In genomic region chr7:12217311-12217710, GRCh38 we compare ENCODE assay signal across 30 cellular contexts.
"Had no signal": no experiment of that assay in that cellular context is flagged by ENCODE, and none has a peak within 500 bp of the region (broad histone marks: within the 10 kb centered on the region; RNA-seq: fewer than 3 reads in every experiment).

No MANE protein-coding gene starts in this region.

- H3K27me3 ChIP-seq: ascending aorta, cardiac muscle cell, dorsolateral prefrontal cortex, gastrocnemius medialis, neutrophil, ovary, stomach, thyroid gland had no signal

- DNase-seq: activated B cell treated with CpG ODN at 0.5 μM for 24 hours; activated CD4-positive, alpha-beta T cell treated with anti-CD3 and anti-CD28 coated beads, Interleukin-2, amount 50 U/mL, for 4 hours; activated CD8-positive, alpha-beta memory T cell treated with anti-CD3 and anti-CD28 coated beads, Interleukin-2, amount 50 U/mL, for 4 hours; activated effector memory CD4-positive, alpha-beta T cell treated with Interleukin-2 at 50 U/mL for 16 hours; activated naive CD4-positive, alpha-beta T cell treated with Interleukin-2 at 50 U/mL for 16 hours; activated T-cell treated with anti-CD3 and anti-CD28 coated beads, Interleukin-2, amount 50 U/mL, for 48 hours; cerebellar nuclear complex; dorsolateral prefrontal cortex; effector memory CD4-positive, alpha-beta T cell; erythroblast; gastrocnemius medialis; glutamatergic neuron; islet precursor cell; left ventricle myocardium superior; naive B cell; nephron progenitor cell; ovary; stimulated activated CD4-positive, alpha-beta T cell treated with anti-CD3 and anti-CD28 coated beads, Interleukin-12 subunit alpha, Interleukin-12 subunit beta, amount 100 ng/mL, for 4 hours; stimulated activated CD4-positive, alpha-beta T cell treated with anti-CD3 and anti-CD28 coated beads, Interleukin-4, amount 100 ng/mL, for 1 hour; stomach; thyroid gland had no signal

- H3K9me3 ChIP-seq: ascending aorta, gastrocnemius medialis, neutrophil, ovary, stomach, thyroid gland had no signal

- H3K9me3 Mint-ChIP-seq: activated B cell treated with CpG ODN at 0.5 μM for 24 hours, brain, mesothelial cell of epicardium, naive B cell, nephron progenitor cell had no signal

- H3K27ac ChIP-seq: ascending aorta, cardiac muscle cell, coronary artery, dorsolateral prefrontal cortex, gastrocnemius medialis, neutrophil, ovary, skin epidermis, stomach, thyroid gland had no signal

- ATAC-seq: gastrocnemius medialis, left ventricle myocardium superior, sciatic nerve had no signal

- H3K27me3 Mint-ChIP-seq: activated B cell treated with CpG ODN at 0.5 μM for 24 hours, brain, naive B cell, progenitor cell of endocrine pancreas had no signal

- H3K27ac Mint-ChIP-seq: activated B cell treated with CpG ODN at 0.5 μM for 24 hours, brain, mesothelial cell of epicardium, nephron progenitor cell, progenitor cell of endocrine pancreas had no signal

- H3K4me3 Mint-ChIP-seq: activated B cell treated with CpG ODN at 0.5 μM for 24 hours, brain, mesothelial cell of epicardium, naive B cell, nephron progenitor cell had no signal

- H3K36me3 ChIP-seq: neutrophil, ovary had no signal

- H3K4me3 ChIP-seq: ascending aorta, cardiac muscle cell, coronary artery, dorsolateral prefrontal cortex, gastrocnemius medialis, ovary, skin epidermis, stomach, thyroid gland had no signal
